ENCODE assay signal across 1 cellular context in genomic region chr1:42681771-42682483, GRCh38.
TF ChIP-seq lines count a peak whose summit lies in the region.

Gene YBX1, plus strand, starts transcription at chr1:42682418. Its CDS starts 148 bp downstream, at chr1:42682566.

TF ChIP-seq in HepG2, 621 proteins besides CTCF, POLR2A, EP300 and RAD21 (continued from another document):
- TF ChIP-seq ZNF513 (CRISPR knock-in tag; conservative IDR thresholded peaks at IDR 0.05) (no peak), TRIM24 (CRISPR knock-in tag; IDR thresholded peaks at IDR 0.05) (no peak), GATAD2A (CRISPR knock-in tag; IDR thresholded peaks at IDR 0.05) (0 out of 2 replicates have a peak, but pooled peaks have one; percentile 20), MED1 (CRISPR knock-in tag; IDR thresholded peaks at IDR 0.05) (peak; percentile 50), MYPOP (CRISPR knock-in tag; IDR thresholded peaks at IDR 0.05) (no peak; the same call in 1 of the 2 replicates), ZBTB25 (CRISPR knock-in tag; IDR thresholded peaks at IDR 0.05) (peak; percentile 22; the same call in 1 of the 2 replicates), ZFP36L1 (CRISPR knock-in tag; IDR thresholded peaks at IDR 0.05) (no peak), IRF2 (CRISPR knock-in tag; IDR thresholded peaks at IDR 0.05) (peak; percentile 46; the same call in 1 of the 2 replicates), ZNF33A (CRISPR knock-in tag; IDR thresholded peaks at IDR 0.05; ENCODE audit: borderline replicate concordance) (no peak), JUNB (CRISPR knock-in tag; IDR thresholded peaks at IDR 0.05; ENCODE audit: borderline replicate concordance) (no peak), GLI4 (CRISPR knock-in tag; IDR thresholded peaks at IDR 0.05; ENCODE audit: borderline replicate concordance) (no peak; the same call in 1 of the 2 replicates), ZKSCAN8 (CRISPR knock-in tag; IDR thresholded peaks at IDR 0.05; ENCODE audit: borderline replicate concordance) (no peak), JUND (CRISPR knock-in tag; IDR thresholded peaks at IDR 0.05) (no peak), ZNF329 (CRISPR knock-in tag; IDR thresholded peaks at IDR 0.05; ENCODE audit: low read depth) (0 out of 2 replicates have a peak, but pooled peaks have one; percentile 41), ZNF446 (CRISPR knock-in tag; IDR thresholded peaks at IDR 0.05) (no peak), NR2F6 (IDR thresholded peaks at IDR 0.05) (no peak), NR2F6 (CRISPR knock-in tag; IDR thresholded peaks at IDR 0.05) (no peak), YEATS4 (CRISPR knock-in tag; IDR thresholded peaks at IDR 0.05; ENCODE audit: borderline replicate concordance) (peak; percentile 88; the same call in 1 of the 2 replicates), ZNF761 (CRISPR knock-in tag; conservative IDR thresholded peaks at IDR 0.05) (peak; percentile 86), ATF2 (CRISPR knock-in tag; IDR thresholded peaks at IDR 0.05) (0 out of 2 replicates have a peak, but pooled peaks have one; percentile 31), ZNF766 (CRISPR knock-in tag; IDR thresholded peaks at IDR 0.05; ENCODE audit: borderline replicate concordance) (peak; percentile 56; the same call in 1 of the 2 replicates), ZNF350 (CRISPR knock-in tag; IDR thresholded peaks at IDR 0.05; ENCODE audit: borderline replicate concordance, low read depth) (peak; percentile 78)
